In the genomic region with DNA sequence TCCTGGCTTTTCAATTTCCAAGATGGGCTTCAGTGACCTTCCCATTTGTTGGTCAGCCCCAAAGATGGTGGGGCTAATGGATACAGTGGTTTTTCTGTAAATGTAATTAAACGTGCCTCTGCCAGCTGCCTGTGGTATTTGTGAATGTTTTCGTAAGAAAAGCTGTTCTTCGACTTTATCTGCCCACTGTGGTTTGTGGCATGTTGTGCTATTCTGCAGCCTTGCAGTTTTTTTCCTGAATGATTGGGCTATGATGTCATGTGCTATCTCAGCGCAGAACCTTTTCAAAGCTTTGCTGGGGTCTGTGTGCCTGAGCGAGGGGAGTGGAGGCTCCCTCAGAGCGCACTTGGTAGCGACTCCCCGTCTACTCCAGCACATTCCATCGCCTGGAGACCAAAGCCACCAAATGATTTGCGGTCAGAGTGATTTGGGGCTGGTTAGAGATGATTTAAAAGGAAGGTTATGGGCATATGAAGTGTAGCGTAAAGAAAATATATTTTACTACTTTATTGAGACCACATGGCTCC, we compare ENCODE assay signal across 9 cellular contexts.
DNase-seq lines count a peak whose midpoint lies in the region; ATAC-seq and TF ChIP-seq lines count a peak whose summit lies in the region.
"Had no signal": no experiment of that assay in that cellular context is flagged by ENCODE, and none has a peak within 500 bp of the region (broad histone marks: within the 10 kb centered on the region; RNA-seq: fewer than 3 reads in every experiment).

No MANE protein-coding gene starts in this region.

- no peaks in the 10 kb centered on the region for H3K36me3 Mint-ChIP-seq in naive thymus-derived CD4-positive, alpha-beta T cell

- peak; percentile 98 for DNase-seq in AG04449 (ENCODE audit: low read depth, low spot score)
- DNase-seq in brain pericyte (ENCODE audit: low read depth, low spot score) = peak; percentile 89
- no peak for DNase-seq in naive thymus-derived CD4-positive, alpha-beta T cell
- DNase-seq in KG1 (lab: John Stamatoyannopoulos, UW) = no peak
- DNase-seq: stimulated activated CD4-positive, alpha-beta T cell treated with anti-CD3 and anti-CD28 coated beads, Interleukin-4, amount 100 ng/mL, for 1 hour had no signal

- POLR2A ChIA-PET in AG04449 (lab: Yijun Ruan, JAX) = interaction anchor here (0.5 to 2.1 kb wide), 10 partner anchors 11 to 287 kb away, joined by 3 to 8 read pairs (median 3); no protein-coding TSS in a partner anchor
- POLR2A ChIA-PET in naive thymus-derived CD4-positive, alpha-beta T cell (lab: Charles Lee) = no interaction called here

- peaks cover 0 to 4% (median 0%) of the 10 kb centered on the region in 11 donors for H3K9me3 Mint-ChIP-seq in naive thymus-derived CD4-positive, alpha-beta T cell

- CTCF ChIA-PET in AG04449 (lab: Yijun Ruan, JAX) = interaction anchor here (0.9 to 2.4 kb wide), 8 partner anchors 14 to 120 kb away, joined by 3 to 9 read pairs (median 4); no protein-coding TSS in a partner anchor
- CTCF ChIA-PET in naive thymus-derived CD4-positive, alpha-beta T cell (lab: Charles Lee) = no interaction called here

- no peak overlapping the region for H3K4me3 ChIP-seq in AG04449 (ENCODE audit: low read depth, low read length)
- H3K4me3 ChIP-seq in naive thymus-derived CD4-positive, alpha-beta T cell (ENCODE audit: low read length) = no peak overlapping the region

- no peak for TF ChIP-seq CTCF in AG04449 (IDR thresholded peaks at IDR 0.05; ENCODE audit: insufficient read depth, low read length, missing control alignments)

- TF ChIP-seq RAD21 in Ishikawa (IDR thresholded peaks at IDR 0.05; ENCODE audit: low read depth) = no peak

- H3K27ac Mint-ChIP-seq in naive thymus-derived CD4-positive, alpha-beta T cell = no peak overlapping the region

- peaks cover 54 to 73% (median 64%) of the 10 kb centered on the region in 5 donors for H3K27me3 Mint-ChIP-seq in naive thymus-derived CD4-positive, alpha-beta T cell

- no peak overlapping the region for H3K4me3 Mint-ChIP-seq in naive thymus-derived CD4-positive, alpha-beta T cell

- peaks cover 0 to 24% (median 10%) of the 10 kb centered on the region in 7 donors for H3K4me1 Mint-ChIP-seq in naive thymus-derived CD4-positive, alpha-beta T cell

- no peaks in the 10 kb centered on the region for H3K4me1 ChIP-seq in naive thymus-derived CD4-positive, alpha-beta T cell (ENCODE audit: control insufficient read depth in 2 of 2, insufficient read depth in 2 of 2, low read length in 2 of 2)

- intact Hi-C loops in naive thymus-derived CD4-positive, alpha-beta T cell (cut with micrococcal nuclease) = no loop called here

- peak; percentile 93 for TF ChIP-seq EP300 in Ishikawa (IDR thresholded peaks at IDR 0.05; ENCODE audit: borderline replicate concordance)

- no peaks in the 10 kb centered on the region for H3K36me3 ChIP-seq in naive thymus-derived CD4-positive, alpha-beta T cell (ENCODE audit: control insufficient read depth in 2 of 3, insufficient read depth in 3 of 3, low read length in 3 of 3)

- H3K27me3 ChIP-seq in naive thymus-derived CD4-positive, alpha-beta T cell (ENCODE audit: control insufficient read depth in 2 of 2, insufficient read depth in 2 of 2, low read length in 2 of 2) = peaks cover 0 to 3% of the 10 kb centered on the region in 2 donors

- ATAC-seq in naive thymus-derived CD4-positive, alpha-beta T cell = peak; percentile 54
- ATAC-seq in HG03521 (IDR thresholded peaks at IDR 0.05; ENCODE audit: unreplicated experiment) (no peak), GM19467 (IDR thresholded peaks at IDR 0.05; ENCODE audit: unreplicated experiment) (no peak), GM19324 (IDR thresholded peaks at IDR 0.05; ENCODE audit: low FRiP score, unreplicated experiment) (no peak)

- H3K9me3 ChIP-seq in naive thymus-derived CD4-positive, alpha-beta T cell (ENCODE audit: control insufficient read depth in 2 of 3, low read length in 3 of 3) = no peaks in the 10 kb centered on the region

- H3K27ac ChIP-seq in naive thymus-derived CD4-positive, alpha-beta T cell (ENCODE audit: low read depth, low read length) = no peak overlapping the region

TF ChIP-seq in Ishikawa, 13 proteins besides CTCF, POLR2A, EP300 and RAD21:
- TF ChIP-seq MAX (IDR thresholded peaks at IDR 0.05) (peak; percentile 84), ZBTB7A (IDR thresholded peaks at IDR 0.05; ENCODE audit: low read depth) (peak; percentile 82), EGR1 (IDR thresholded peaks at IDR 0.05) (no peak; the same call in 1 of the 2 replicates), FOXM1 (IDR thresholded peaks at IDR 0.05; ENCODE audit: borderline replicate concordance, low read depth) (peak; percentile 85), CEBPB (IDR thresholded peaks at IDR 0.05) (no peak), CREB1 (IDR thresholded peaks at IDR 0.05; ENCODE audit: low read depth) (peak; percentile 52), TEAD4 (IDR thresholded peaks at IDR 0.05) (peak; percentile 95), YY1 (IDR thresholded peaks at IDR 0.05; ENCODE audit: low read depth) (peak; percentile 52; the same call in 1 of the 2 replicates), TCF12 (IDR thresholded peaks at IDR 0.05; ENCODE audit: low read depth) (peak; percentile 92), NFIC (IDR thresholded peaks at IDR 0.05) (peak; percentile 76), TAF1 (IDR thresholded peaks at IDR 0.05; ENCODE audit: low read depth) (no peak; the same call in 1 of the 2 replicates), USF1 (IDR thresholded peaks at IDR 0.05) (no peak)
- TF ChIP-seq, protein P1, sequence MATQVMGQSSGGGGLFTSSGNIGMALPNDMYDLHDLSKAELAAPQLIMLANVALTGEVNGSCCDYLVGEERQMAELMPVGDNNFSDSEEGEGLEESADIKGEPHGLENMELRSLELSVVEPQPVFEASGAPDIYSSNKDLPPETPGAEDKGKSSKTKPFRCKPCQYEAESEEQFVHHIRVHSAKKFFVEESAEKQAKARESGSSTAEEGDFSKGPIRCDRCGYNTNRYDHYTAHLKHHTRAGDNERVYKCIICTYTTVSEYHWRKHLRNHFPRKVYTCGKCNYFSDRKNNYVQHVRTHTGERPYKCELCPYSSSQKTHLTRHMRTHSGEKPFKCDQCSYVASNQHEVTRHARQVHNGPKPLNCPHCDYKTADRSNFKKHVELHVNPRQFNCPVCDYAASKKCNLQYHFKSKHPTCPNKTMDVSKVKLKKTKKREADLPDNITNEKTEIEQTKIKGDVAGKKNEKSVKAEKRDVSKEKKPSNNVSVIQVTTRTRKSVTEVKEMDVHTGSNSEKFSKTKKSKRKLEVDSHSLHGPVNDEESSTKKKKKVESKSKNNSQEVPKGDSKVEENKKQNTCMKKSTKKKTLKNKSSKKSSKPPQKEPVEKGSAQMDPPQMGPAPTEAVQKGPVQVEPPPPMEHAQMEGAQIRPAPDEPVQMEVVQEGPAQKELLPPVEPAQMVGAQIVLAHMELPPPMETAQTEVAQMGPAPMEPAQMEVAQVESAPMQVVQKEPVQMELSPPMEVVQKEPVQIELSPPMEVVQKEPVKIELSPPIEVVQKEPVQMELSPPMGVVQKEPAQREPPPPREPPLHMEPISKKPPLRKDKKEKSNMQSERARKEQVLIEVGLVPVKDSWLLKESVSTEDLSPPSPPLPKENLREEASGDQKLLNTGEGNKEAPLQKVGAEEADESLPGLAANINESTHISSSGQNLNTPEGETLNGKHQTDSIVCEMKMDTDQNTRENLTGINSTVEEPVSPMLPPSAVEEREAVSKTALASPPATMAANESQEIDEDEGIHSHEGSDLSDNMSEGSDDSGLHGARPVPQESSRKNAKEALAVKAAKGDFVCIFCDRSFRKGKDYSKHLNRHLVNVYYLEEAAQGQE (IDR thresholded peaks at IDR 0.05; ENCODE audit: low read depth) = peak; percentile 4; the same call in 1 of the 2 replicates
TF ChIP-seq in Ishikawa: peak in this region for 9.

Comparison
In these comparisons a context has a peak if more than half of its experiments do, and no peak if none do; other contexts are left out.
1. DNase-seq: peak in AG04449 (single experiment) and brain pericyte (single experiment); none in naive thymus-derived CD4-positive, alpha-beta T cell (0 of 9) and KG1 (single experiment).